ENCODE assay signal across 23 cellular contexts in the genomic region with DNA sequence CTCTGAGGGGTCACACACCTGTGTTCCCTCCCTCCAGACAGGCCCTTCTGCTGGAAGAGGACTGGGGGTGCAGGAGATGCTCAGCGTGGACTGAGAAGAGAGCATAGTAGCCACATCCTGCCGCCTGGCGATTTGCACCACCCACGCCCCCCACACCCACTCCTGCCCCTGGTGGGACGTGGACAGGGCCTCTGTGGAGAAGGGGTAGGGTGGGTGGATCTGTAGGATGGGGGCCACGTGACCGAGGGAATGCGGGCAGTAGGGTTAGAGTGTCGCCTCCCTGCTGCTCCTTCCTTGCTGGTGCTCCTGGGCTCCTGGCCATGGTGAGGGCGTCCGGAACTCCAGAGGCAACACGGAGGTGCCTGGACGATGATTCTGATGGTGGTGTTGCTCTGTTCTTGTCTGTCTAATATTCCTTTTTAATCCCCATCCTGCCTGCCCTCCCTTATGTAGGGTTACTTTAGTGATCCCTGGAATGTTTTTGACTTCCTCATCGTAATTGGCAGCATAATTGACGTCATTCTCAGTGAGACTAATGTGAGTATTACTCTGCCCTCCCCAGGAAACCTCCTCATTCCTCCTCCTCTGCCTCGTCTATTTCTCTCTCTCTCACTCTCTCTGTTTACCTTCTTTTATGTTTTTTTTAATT.
"Had no signal": no experiment of that assay in that cellular context is flagged by ENCODE, and none has a peak within 500 bp of the region (broad histone marks: within the 10 kb centered on the region; RNA-seq: fewer than 3 reads in every experiment).

No MANE protein-coding gene starts in this region.

- DNase-seq: activated CD4-positive, alpha-beta T cell treated with anti-CD3 and anti-CD28 coated beads for 1 hour; activated CD8-positive, alpha-beta memory T cell treated with anti-CD3 and anti-CD28 coated beads for 24 hours; activated CD8-positive, alpha-beta memory T cell treated with anti-CD3 and anti-CD28 coated beads, Interleukin-2, amount 50 U/mL, for 48 hours; activated effector memory CD4-positive, alpha-beta T cell treated with Interleukin-2 at 50 U/mL for 16 hours; activated naive CD4-positive, alpha-beta T cell treated with anti-CD3 and anti-CD28 coated beads, Interleukin-2, amount 10 ng/mL, durations not matched to agents 7 days and 5 days; activated naive CD8-positive, alpha-beta T cell treated with anti-CD3 and anti-CD28 coated beads, Interleukin-2, amount 50 U/mL, for 24 hours; activated T-cell treated with anti-CD3 and anti-CD28 coated beads, Interleukin-2, amount 50 U/mL, for 48 hours; cerebellar nuclear complex; effector CD8-positive, alpha-beta T cell; gastrocnemius medialis; immature natural killer cell; lower lobe of right lung; nucleus accumbens; retina; T-helper 2 cell; uterus had no signal

- H3K4me3 Mint-ChIP-seq: activated naive CD4-positive, alpha-beta T cell treated with anti-CD3 and anti-CD28 coated beads, Interleukin-2, amount 10 ng/mL, durations not matched to agents 7 days and 5 days; activated naive CD8-positive, alpha-beta T cell treated with anti-CD3 and anti-CD28 coated beads, Interleukin-2, amount 50 U/mL, for 24 hours; dendritic cell treated with granulocyte-macrophage colony-stimulating factor and Interleukin-4, amounts not matched to agents 40 ng/mL and 50 ng/mL, for 4 days; immature natural killer cell; nephron; stimulated activated naive CD8-positive, alpha-beta T cell treated with anti-CD3 and anti-CD28 coated beads, Interleukin-15, Interleukin-2, amounts not matched to agents 100 ng/mL and 50 ng/mL, for 24 hours had no signal

- H3K4me1 ChIP-seq: breast epithelium, gastrocnemius medialis, lower lobe of right lung, uterus had no signal

- H3K36me3 ChIP-seq: breast epithelium, gastrocnemius medialis, lower lobe of right lung, uterus had no signal

- H3K9me3 Mint-ChIP-seq: activated naive CD4-positive, alpha-beta T cell treated with anti-CD3 and anti-CD28 coated beads, Interleukin-2, amount 10 ng/mL, durations not matched to agents 7 days and 5 days; activated naive CD8-positive, alpha-beta T cell treated with anti-CD3 and anti-CD28 coated beads, Interleukin-2, amount 50 U/mL, for 24 hours; dendritic cell treated with granulocyte-macrophage colony-stimulating factor and Interleukin-4, amounts not matched to agents 40 ng/mL and 50 ng/mL, for 4 days; immature natural killer cell; stimulated activated naive CD8-positive, alpha-beta T cell treated with anti-CD3 and anti-CD28 coated beads, Interleukin-15, Interleukin-2, amounts not matched to agents 100 ng/mL and 50 ng/mL, for 24 hours had no signal

- H3K27ac ChIP-seq: ascending aorta, uterus, VCaP had no signal

- ATAC-seq: activated naive CD8-positive, alpha-beta T cell treated with anti-CD3 and anti-CD28 coated beads, Interleukin-2, amount 50 U/mL, for 24 hours; esophagus mucosa; gastrocnemius medialis; lower lobe of right lung had no signal

- H3K4me3 ChIP-seq: ascending aorta, breast epithelium, gastrocnemius medialis, lower lobe of right lung, uterus had no signal

- H3K27me3 ChIP-seq: ascending aorta, breast epithelium, uterus had no signal

- H3K9me3 ChIP-seq: ascending aorta, breast epithelium, gastrocnemius medialis, lower lobe of right lung, uterus had no signal

- H3K27ac Mint-ChIP-seq: activated naive CD4-positive, alpha-beta T cell treated with anti-CD3 and anti-CD28 coated beads, Interleukin-2, amount 10 ng/mL, durations not matched to agents 7 days and 5 days; activated naive CD8-positive, alpha-beta T cell treated with anti-CD3 and anti-CD28 coated beads, Interleukin-2, amount 50 U/mL, for 24 hours; dendritic cell treated with granulocyte-macrophage colony-stimulating factor and Interleukin-4, amounts not matched to agents 40 ng/mL and 50 ng/mL, for 4 days; immature natural killer cell; stimulated activated naive CD8-positive, alpha-beta T cell treated with anti-CD3 and anti-CD28 coated beads, Interleukin-15, Interleukin-2, amounts not matched to agents 100 ng/mL and 50 ng/mL, for 24 hours had no signal

- H3K4me1 Mint-ChIP-seq: activated naive CD4-positive, alpha-beta T cell treated with anti-CD3 and anti-CD28 coated beads, Interleukin-2, amount 10 ng/mL, durations not matched to agents 7 days and 5 days; activated naive CD8-positive, alpha-beta T cell treated with anti-CD3 and anti-CD28 coated beads, Interleukin-2, amount 50 U/mL, for 24 hours; immature natural killer cell had no signal
